ENCODE assay signal across 9 cellular contexts in the genomic region with DNA sequence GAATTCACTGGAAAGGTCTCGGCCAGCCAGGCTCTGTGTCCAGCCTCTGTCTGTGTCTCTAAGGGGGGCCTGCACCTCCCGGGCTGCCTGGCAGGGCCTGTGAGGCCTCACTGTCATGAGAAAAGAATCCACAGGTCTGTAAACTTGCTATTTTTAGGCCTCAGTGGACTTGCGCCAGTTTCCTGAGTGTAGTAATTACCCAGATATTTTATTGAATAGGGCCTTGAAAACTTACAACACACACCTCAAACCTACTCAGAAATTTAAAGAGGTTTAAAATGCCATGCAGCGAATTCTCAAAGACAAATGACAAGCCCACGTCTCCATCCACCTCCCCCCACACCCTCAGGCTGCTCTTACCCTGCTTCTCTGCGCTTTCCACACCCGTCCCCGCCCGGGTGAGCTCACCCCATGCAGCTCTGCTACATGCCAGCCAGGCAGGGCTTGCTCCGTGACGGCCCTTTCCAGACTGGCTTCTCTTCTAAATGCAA. TPM values are rescaled to one million over a fixed set of nuclear protein-coding genes. Genes with fewer than 3 reads are reported as not detected.
DNase-seq lines count a peak whose midpoint lies in the region; ATAC-seq and TF ChIP-seq lines count a peak whose summit lies in the region.
"Had no signal": no experiment of that assay in that cellular context is flagged by ENCODE, and none has a peak within 500 bp of the region (broad histone marks: within the 10 kb centered on the region; RNA-seq: fewer than 3 reads in every experiment).

No MANE protein-coding gene starts in this region.

- H3K4me1 ChIP-seq in colonic mucosa: no peaks in the 10 kb centered on the region
- peaks cover 7 to 12% of the 10 kb centered on the region in 2 donors for H3K4me1 ChIP-seq in lung (ENCODE audit: control insufficient read depth in 2 of 2, insufficient read depth in 2 of 2, low read length in 2 of 2)
- peaks cover 0 to 2% of the 10 kb centered on the region in 2 donors for H3K4me1 ChIP-seq in uterus

- H3K36me3 ChIP-seq in colonic mucosa (no peaks in the 10 kb centered on the region), lung (ENCODE audit: control insufficient read depth in 2 of 2, insufficient read depth in 2 of 2, low read length in 2 of 2) (no peaks in the 10 kb centered on the region), uterus (no peaks in the 10 kb centered on the region)

- intact Hi-C loops in colonic mucosa (cut with DNase I): no loop called here
- intact Hi-C loops in uterus (cut with DNase I; ENCODE audit: low total_unique reads): no loop called here

- peak; percentile 48 for DNase-seq in SIG-M5 treated with dmso at 0.1 percent for 504 hours (lab: John Stamatoyannopoulos, UW; ENCODE audit: unreplicated experiment)
- no peak for DNase-seq in SIG-M5 (lab: John Stamatoyannopoulos, UW)
- peak; percentile 18 for DNase-seq in colonic mucosa
- peak; percentile 50 for DNase-seq in lung (ENCODE audit: low spot score)
- peak; percentile 83 to 93 for DNase-seq in uterus
- DNase-seq in stimulated activated CD4-positive, alpha-beta T cell treated with anti-CD3 and anti-CD28 coated beads, Interleukin-4, amount 100 ng/mL, for 24 hours: no peak
- DNase-seq in KBM-7: no peak
- DNase-seq in retina: no peak
- DNase-seq: activated naive CD8-positive, alpha-beta T cell treated with anti-CD3 and anti-CD28 coated beads, Interleukin-2, amount 10 ng/mL, durations not matched to agents 7 days and 5 days had no signal

- H3K4me3 ChIP-seq in colonic mucosa: no peak overlapping the region
- no peak overlapping the region for H3K4me3 ChIP-seq in lung
- H3K4me3 ChIP-seq in uterus: peak overlapping the region in 1 of 2 donors; percentile 1

- H3K27me3 ChIP-seq in colonic mucosa (no peaks in the 10 kb centered on the region), lung (ENCODE audit: control insufficient read depth, insufficient read depth) (no peaks in the 10 kb centered on the region), uterus (no peaks in the 10 kb centered on the region)

- H3K9me3 ChIP-seq in colonic mucosa: no peaks in the 10 kb centered on the region
- H3K9me3 ChIP-seq in lung (ENCODE audit: control insufficient read depth in 2 of 2, insufficient read depth in 1 of 2, low read length in 1 of 2): no peaks in the 10 kb centered on the region
- no peaks in the 10 kb centered on the region for H3K9me3 ChIP-seq in uterus

- in situ Hi-C loops in KBM-7 (cut with MboI; ENCODE audit: low pct_unique_long_range_greater_than_20kb, low sequenced_read_pairs): no loop called here

- H3K27ac ChIP-seq in colonic mucosa (no peak overlapping the region), lung (ENCODE audit: low read depth in 1 of 2, low read length in 1 of 2) (peak overlapping the region; percentile 85 to 94), uterus (peak overlapping the region; percentile 90)

- WGBS in lung, 2 donors: 40 to 54% methylated on average over 11 of the region's 11 CpGs

- H3K9ac ChIP-seq in colonic mucosa (ENCODE audit: low read depth in 2 of 2, low read length in 2 of 2): no peak overlapping the region

- TF ChIP-seq CTCF in colonic mucosa (IDR thresholded peaks at IDR 0.05) (no peak), lung (IDR thresholded peaks at IDR 0.05; ENCODE audit: control extremely low read depth, extremely low read depth) (no peak), uterus (IDR thresholded peaks at IDR 0.05) (no peak)

- ATAC-seq in lung (ENCODE audit: insufficient read depth, low FRiP score): peak; percentile 85

- TF ChIP-seq POLR2A in uterus (IDR thresholded peaks at IDR 0.05): no peak

RNA-seq across cellular contexts. Expression of a gene that starts 8.8 kb away (rescaled TPM):
- total RNA-seq in colonic mucosa: 10 to 100 TPM; 17.1 to 21.9 TPM
- 10 to 100 TPM; 24.3 to 46.9 TPM for total RNA-seq in lung
- polyA plus RNA-seq in lung: 10 to 100 TPM in 1 of 2 donors, 1 to 10 TPM in 1; 9.4 to 10.4 TPM
- total RNA-seq in uterus: 10 to 100 TPM; 14.1 to 43.3 (median 27.2) TPM

Comparison
In these comparisons a context has a peak if more than half of its experiments do, and no peak if none do; other contexts are left out.
1. DNase-seq: peak in SIG-M5 treated with dmso at 0.1 percent for 504 hours (single experiment), colonic mucosa (single experiment), lung (single experiment) and uterus (2 of 2); none in SIG-M5 (single experiment), stimulated activated CD4-positive, alpha-beta T cell treated with anti-CD3 and anti-CD28 coated beads, Interleukin-4, amount 100 ng/mL, for 24 hours (single experiment), KBM-7 (single experiment) and retina (single experiment).